Comparison of ENCODE assay signal across 19 cellular contexts in genomic region chr12:110382683-110383082, GRCh38. TPM values are rescaled to one million over a fixed set of nuclear protein-coding genes. Genes with fewer than 3 reads are reported as not detected.
A peak's percentile ranks its signal among the peaks of the same experiment; 100 is the strongest.
DNase-seq lines count a peak whose midpoint lies in the region; ATAC-seq lines count a peak whose summit lies in the region.
"Had no signal": no experiment of that assay in that cellular context is flagged by ENCODE, and none has a peak within 500 bp of the region (broad histone marks: within the 10 kb centered on the region; RNA-seq: fewer than 3 reads in every experiment).

No MANE protein-coding gene starts in this region.

- no peak overlapping the region for H3K4me3 Mint-ChIP-seq in activated T-cell treated with anti-CD3 and anti-CD28 coated beads, Interleukin-2, amount 50 U/mL, for 72 hours
- no peak overlapping the region for H3K4me3 Mint-ChIP-seq in CD4-positive, alpha-beta memory T cell
- H3K4me3 Mint-ChIP-seq in T-helper 17 cell (no peak overlapping the region), immature natural killer cell (no peak overlapping the region)
- H3K4me3 Mint-ChIP-seq in central memory CD8-positive, alpha-beta T cell: no peak overlapping the region
- H3K4me3 Mint-ChIP-seq: HFFc6 had no signal

- peaks cover 5 to 34% of the 10 kb centered on the region in 2 donors for H3K36me3 Mint-ChIP-seq in activated T-cell treated with anti-CD3 and anti-CD28 coated beads, Interleukin-2, amount 50 U/mL, for 72 hours (ENCODE audit: insufficient read depth in 2 of 2)
- H3K36me3 Mint-ChIP-seq in CD4-positive, alpha-beta memory T cell: peaks cover 43 to 69% of the 10 kb centered on the region in 2 donors
- H3K36me3 Mint-ChIP-seq in T-helper 17 cell (ENCODE audit: low read depth) (peaks cover 6% of the 10 kb centered on the region), immature natural killer cell (peaks cover 25 to 45% (median 37%) of the 10 kb centered on the region in 3 donors)
- H3K36me3 Mint-ChIP-seq in central memory CD8-positive, alpha-beta T cell (ENCODE audit: insufficient read depth): peaks cover 68% of the 10 kb centered on the region

- intact Hi-C loops in CD4-positive, alpha-beta memory T cell (cut with micrococcal nuclease): no loop called here

- POLR2A ChIA-PET in CD4-positive, alpha-beta memory T cell (lab: Charles Lee; ENCODE audit: partially characterized antibody): interaction anchor here (0.5 kb wide), 1 partner anchor 181 kb away, joined by 3 read pairs; no protein-coding TSS in a partner anchor

- peak; percentile 65 to 78 for ATAC-seq in activated T-cell treated with anti-CD3 and anti-CD28 coated beads, Interleukin-2, amount 50 U/mL, for 72 hours (replicated peaks in 1 of 2)
- ATAC-seq in T-helper 17 cell: no peak
- no peak for ATAC-seq in central memory CD8-positive, alpha-beta T cell (replicated peaks; ENCODE audit: extremely low read depth, poor library complexity, severe bottlenecking)
- ATAC-seq in HG03097 (IDR thresholded peaks at IDR 0.05; ENCODE audit: low FRiP score, unreplicated experiment): no peak

- H3K4me1 Mint-ChIP-seq in activated T-cell treated with anti-CD3 and anti-CD28 coated beads, Interleukin-2, amount 50 U/mL, for 72 hours (ENCODE audit: low read depth): peaks cover 27% of the 10 kb centered on the region
- peaks cover 4 to 22% (median 10%) of the 10 kb centered on the region in 4 donors for H3K4me1 Mint-ChIP-seq in CD4-positive, alpha-beta memory T cell
- peaks cover 12% of the 10 kb centered on the region for H3K4me1 Mint-ChIP-seq in T-helper 17 cell
- peaks cover 11% of the 10 kb centered on the region for H3K4me1 Mint-ChIP-seq in central memory CD8-positive, alpha-beta T cell
- peaks cover 3 to 7% of the 10 kb centered on the region in 2 donors for H3K4me1 Mint-ChIP-seq in immature natural killer cell

- H3K9me3 Mint-ChIP-seq in activated T-cell treated with anti-CD3 and anti-CD28 coated beads, Interleukin-2, amount 50 U/mL, for 72 hours: no peaks in the 10 kb centered on the region
- no peaks in the 10 kb centered on the region for H3K9me3 Mint-ChIP-seq in CD4-positive, alpha-beta memory T cell
- no peaks in the 10 kb centered on the region for H3K9me3 Mint-ChIP-seq in central memory CD8-positive, alpha-beta T cell
- no peaks in the 10 kb centered on the region for H3K9me3 Mint-ChIP-seq in immature natural killer cell
- H3K9me3 Mint-ChIP-seq: HFFc6 had no signal

- H3K4me1 ChIP-seq in CD4-positive, alpha-beta memory T cell (ENCODE audit: insufficient read depth, low read length): peaks cover 6% of the 10 kb centered on the region

- DNase-seq in activated T-cell treated with anti-CD3 and anti-CD28 coated beads, Interleukin-2, amount 50 U/mL, for 72 hours: peak; percentile 17 to 18
- no peak for DNase-seq in activated T-cell treated with anti-CD3 and anti-CD28 coated beads, Interleukin-2, amount 50 U/mL, for 48 hours
- no peak for DNase-seq in CD4-positive, alpha-beta memory T cell
- no peak for DNase-seq in T-helper 17 cell
- no peak for DNase-seq in central memory CD8-positive, alpha-beta T cell (ENCODE audit: low spot score in 2 of 2)
- DNase-seq in immature natural killer cell: no peak
- DNase-seq in OCI-M1 (lab: John Stamatoyannopoulos, UW): no peak
- DNase-seq: ACHN, C1 segment of cervical spinal cord, DMS79, HFFc6, KG1, NCI-H1417, NCI-H187, NCI-H2227 treated with DMSO at 0.1 percent for 48 hours, NCI-H510A treated with DMSO at 0.1 percent for 48 hours, NCI-H774, SHP77 had no signal

- H3K27ac ChIP-seq in CD4-positive, alpha-beta memory T cell (ENCODE audit: low read depth, low read length): no peak overlapping the region

- CTCF ChIA-PET in CD4-positive, alpha-beta memory T cell (lab: Charles Lee; ENCODE audit: partially characterized antibody): no interaction called here

- H3K27me3 ChIP-seq in CD4-positive, alpha-beta memory T cell (ENCODE audit: insufficient read depth, low read length): no peaks in the 10 kb centered on the region

- no peaks in the 10 kb centered on the region for H3K9me3 ChIP-seq in CD4-positive, alpha-beta memory T cell (ENCODE audit: control insufficient read depth in 1 of 2, low read length in 2 of 2)
- H3K9me3 ChIP-seq in T-helper 17 cell (ENCODE audit: control insufficient read depth, low read length, poor library complexity, severe bottlenecking): no peaks in the 10 kb centered on the region

- peaks cover 51% of the 10 kb centered on the region for H3K36me3 ChIP-seq in CD4-positive, alpha-beta memory T cell (ENCODE audit: insufficient read depth, low read length)

- peak overlapping the region; percentile 6 for H3K27ac Mint-ChIP-seq in activated T-cell treated with anti-CD3 and anti-CD28 coated beads, Interleukin-2, amount 50 U/mL, for 72 hours
- peak overlapping the region in 5 of 7 donors; percentile 19 to 70 (median 48) for H3K27ac Mint-ChIP-seq in CD4-positive, alpha-beta memory T cell
- H3K27ac Mint-ChIP-seq in T-helper 17 cell (peak overlapping the region; percentile 84), immature natural killer cell (no peak overlapping the region)
- H3K27ac Mint-ChIP-seq in central memory CD8-positive, alpha-beta T cell (ENCODE audit: low read depth): peak overlapping the region; percentile 27
- H3K27ac Mint-ChIP-seq: HFFc6 had no signal

- no peaks in the 10 kb centered on the region for H3K27me3 Mint-ChIP-seq in activated T-cell treated with anti-CD3 and anti-CD28 coated beads, Interleukin-2, amount 50 U/mL, for 72 hours (ENCODE audit: low read depth)
- no peaks in the 10 kb centered on the region for H3K27me3 Mint-ChIP-seq in CD4-positive, alpha-beta memory T cell
- H3K27me3 Mint-ChIP-seq in T-helper 17 cell: no peaks in the 10 kb centered on the region
- no peaks in the 10 kb centered on the region for H3K27me3 Mint-ChIP-seq in central memory CD8-positive, alpha-beta T cell
- peaks cover 0 to 5% (median 1%) of the 10 kb centered on the region in 3 donors for H3K27me3 Mint-ChIP-seq in immature natural killer cell (ENCODE audit: low read depth in 3 of 3)

- no peak overlapping the region for H3K4me3 ChIP-seq in CD4-positive, alpha-beta memory T cell (ENCODE audit: low read length in 2 of 2)

RNA-seq across cellular contexts. Expression of gene ANAPC7, which starts 20.8 kb away (rescaled TPM):
- 10 to 100 TPM; 49.1 to 61.1 TPM for total RNA-seq in activated T-cell treated with anti-CD3 and anti-CD28 coated beads, Interleukin-2, amount 50 U/mL, for 72 hours
- 10 to 100 TPM; 69.9 to 70.1 TPM for total RNA-seq in CD4-positive, alpha-beta memory T cell
- polyA plus RNA-seq in CD4-positive, alpha-beta memory T cell: 10 to 100 TPM; 28.8 to 30.8 TPM
- 10 to 100 TPM; 40.1 to 42.6 TPM for total RNA-seq in T-helper 17 cell
- 10 to 100 TPM; 11.0 to 26.4 (median 24.8) TPM for polyA plus RNA-seq in immature natural killer cell

Comparison
In these comparisons a context has a peak if more than half of its experiments do, and no peak if none do; other contexts are left out.
1. DNase-seq: peak in activated T-cell treated with anti-CD3 and anti-CD28 coated beads, Interleukin-2, amount 50 U/mL, for 72 hours (2 of 2); none in activated T-cell treated with anti-CD3 and anti-CD28 coated beads, Interleukin-2, amount 50 U/mL, for 48 hours (0 of 2), CD4-positive, alpha-beta memory T cell (0 of 5), T-helper 17 cell (0 of 3), central memory CD8-positive, alpha-beta T cell (0 of 2), immature natural killer cell (0 of 3) and OCI-M1 (single experiment).
2. ATAC-seq: peak in activated T-cell treated with anti-CD3 and anti-CD28 coated beads, Interleukin-2, amount 50 U/mL, for 72 hours (2 of 2); none in T-helper 17 cell (single experiment), central memory CD8-positive, alpha-beta T cell (single experiment) and HG03097 (single experiment).
3. H3K27ac Mint-ChIP-seq: peak in activated T-cell treated with anti-CD3 and anti-CD28 coated beads, Interleukin-2, amount 50 U/mL, for 72 hours (single experiment), CD4-positive, alpha-beta memory T cell (5 of 7), T-helper 17 cell (single experiment) and central memory CD8-positive, alpha-beta T cell (single experiment); none in immature natural killer cell (0 of 6).